8 cellular contexts compared by ENCODE assay signal in genomic region chr6:158642805-158643489, GRCh38. TPM values are rescaled to one million over a fixed set of nuclear protein-coding genes. Genes with fewer than 3 reads are reported as not detected.
A peak's percentile ranks its signal among the peaks of the same experiment; 100 is the strongest.
DNase-seq lines count a peak whose midpoint lies in the region; ATAC-seq and TF ChIP-seq lines count a peak whose summit lies in the region.

No MANE protein-coding gene starts in this region.

- no peak overlapping the region for H3K27ac Mint-ChIP-seq in Caco-2 (ENCODE audit: unreplicated experiment)

- TF ChIP-seq POLR2A in body of pancreas (IDR thresholded peaks at IDR 0.05) = no peak

- TF ChIP-seq CTCF in Caco-2 (IDR thresholded peaks at IDR 0.05; ENCODE audit: insufficient read depth in 1 of 2, low read depth in 1 of 2, low read length in 1 of 2, severe bottlenecking in 1 of 2, unreplicated experiment in 1 of 2) (no peak), Panc1 (IDR thresholded peaks at IDR 0.05) (no peak), neutrophil (IDR thresholded peaks at IDR 0.05) (no peak), body of pancreas (IDR thresholded peaks at IDR 0.05) (no peak)

- WGBS in ectodermal cell, 2 experiments = 88 to 90% methylated on average over 9 to 10 of the region's 11 CpGs
- 74 to 81% methylated on average over 11 of the region's 11 CpGs for WGBS in body of pancreas, 2 donors

- POLR2A ChIA-PET in Caco-2 (lab: Charles Lee) = interaction anchor here (1.9 kb wide), 1 partner anchor 32 kb away, joined by 6 read pairs; no protein-coding TSS in a partner anchor
- POLR2A ChIA-PET in Panc1 (lab: Charles Lee) = interaction anchor here (0.5 to 0.6 kb wide), 2 partner anchors 90 to 575 kb away, joined by 7 read pairs; no protein-coding TSS in a partner anchor

- H3K36me3 ChIP-seq in Caco-2 (ENCODE audit: control insufficient read depth, insufficient read depth, low read length) = no peaks in the 10 kb centered on the region
- H3K36me3 ChIP-seq in Panc1 (ENCODE audit: control insufficient read depth, insufficient read depth, low read length) = peaks cover 3% of the 10 kb centered on the region; the same call in 1 of the 2 replicates
- no peaks in the 10 kb centered on the region for H3K36me3 ChIP-seq in ectodermal cell (ENCODE audit: control insufficient read depth, insufficient read depth, low read length)
- peaks cover 40% of the 10 kb centered on the region for H3K36me3 ChIP-seq in neutrophil
- H3K36me3 ChIP-seq in H7 (replicated peaks; ENCODE audit: control insufficient read depth, insufficient read depth, low read length) = peaks cover 2% of the 10 kb centered on the region
- no peaks in the 10 kb centered on the region for H3K36me3 ChIP-seq in body of pancreas (replicated peaks in 1 of 2; ENCODE audit: insufficient read depth in 1 of 2, low read depth in 2 of 2)

- peak overlapping the region; percentile 38 for H3K4me3 Mint-ChIP-seq in Caco-2 (ENCODE audit: unreplicated experiment)

- DNase-seq in Caco-2 (no peak), Panc1 (ENCODE audit: low read depth, low spot score) (no peak), NCI-H128 (lab: John Stamatoyannopoulos, UW; ENCODE audit: unreplicated experiment) (no peak), H7 (no peak), body of pancreas (no peak), C1 segment of cervical spinal cord (lab: John Stamatoyannopoulos, UW) (no peak)

- H3K4me1 ChIP-seq in Caco-2 (peaks cover 19% of the 10 kb centered on the region), Panc1 (ENCODE audit: control insufficient read depth, insufficient read depth, low read length) (peaks cover 31% of the 10 kb centered on the region), ectodermal cell (ENCODE audit: control insufficient read depth, insufficient read depth, low read length) (peaks cover 15% of the 10 kb centered on the region), neutrophil (ENCODE audit: control insufficient read depth in 1 of 2, insufficient read depth in 1 of 2, low read depth in 1 of 2, low read length in 1 of 2) (peaks cover 49 to 53% of the 10 kb centered on the region in 2 experiments), body of pancreas (peaks cover 27% of the 10 kb centered on the region)

- H3K27me3 Mint-ChIP-seq in Caco-2 (ENCODE audit: insufficient read depth, unreplicated experiment) = no peaks in the 10 kb centered on the region

- H3K9me3 ChIP-seq in Caco-2 = no peaks in the 10 kb centered on the region
- H3K9me3 ChIP-seq in Panc1 (ENCODE audit: control insufficient read depth, insufficient read depth, low read depth, low read length) = no peaks in the 10 kb centered on the region
- H3K9me3 ChIP-seq in ectodermal cell (ENCODE audit: control insufficient read depth, low read length) = no peaks in the 10 kb centered on the region
- H3K9me3 ChIP-seq in neutrophil = no peaks in the 10 kb centered on the region
- H3K9me3 ChIP-seq in body of pancreas = no peaks in the 10 kb centered on the region

- peak overlapping the region; percentile 85 for H3K27ac ChIP-seq in Panc1 (ENCODE audit: low read length)
- H3K27ac ChIP-seq in ectodermal cell (ENCODE audit: insufficient read depth, low read depth, low read length, poor library complexity, severe bottlenecking) = no peak overlapping the region
- H3K27ac ChIP-seq in neutrophil = peak overlapping the region; percentile 90
- H3K27ac ChIP-seq in body of pancreas = peak overlapping the region in 1 of 4 donors; percentile 92

- no peaks in the 10 kb centered on the region for H3K9me3 Mint-ChIP-seq in Caco-2 (ENCODE audit: unreplicated experiment)

- ATAC-seq in Panc1 = no peak
- ATAC-seq in body of pancreas = no peak

- H3K4me3 ChIP-seq in Caco-2 (ENCODE audit: low read depth, low read length) = no peak overlapping the region
- peak overlapping the region; percentile 74 to 90 for H3K4me3 ChIP-seq in Panc1 (ENCODE audit: low read depth in 2 of 2, low read length in 2 of 2)
- H3K4me3 ChIP-seq in ectodermal cell (ENCODE audit: insufficient read depth, low read depth, low read length) = peak overlapping the region; percentile 97
- H3K4me3 ChIP-seq in neutrophil (ENCODE audit: low read depth in 1 of 2, low read length in 1 of 2) = peak overlapping the region; percentile 83 to 93
- H3K4me3 ChIP-seq in H7 (ENCODE audit: insufficient read depth, low read depth, low read length) = no peak overlapping the region
- H3K4me3 ChIP-seq in body of pancreas = no peak overlapping the region

- in situ Hi-C loops in Panc1 (cut with HindIII; ENCODE audit: low pct_unique_long_range_greater_than_20kb, low sequenced_read_pairs) = no loop called here

- CTCF ChIA-PET in Caco-2 (lab: Charles Lee) = no interaction called here
- CTCF ChIA-PET in Panc1 (lab: Charles Lee) = no interaction called here

- peaks cover 28% of the 10 kb centered on the region for H3K4me1 Mint-ChIP-seq in Caco-2 (ENCODE audit: low read depth, unreplicated experiment)

- intact Hi-C loops in Caco-2 (cut with micrococcal nuclease; ENCODE audit: unreplicated experiment) = no loop called here
- intact Hi-C loops in Panc1 (cut with micrococcal nuclease; ENCODE audit: unreplicated experiment) = no loop called here
- intact Hi-C loops in body of pancreas (cut with DNase I) = no loop called here

- TSS peak; percentile 44 for BruUV-seq in Caco-2 (replicated peaks; lab: Mats Ljungman, UMichigan)
- BruUV-seq in Panc1 (replicated peaks; lab: Mats Ljungman, UMichigan) = TSS peak; percentile 79

- H3K36me3 Mint-ChIP-seq in Caco-2 (ENCODE audit: insufficient read depth, unreplicated experiment) = peaks cover 46% of the 10 kb centered on the region

- H3K27me3 ChIP-seq in Caco-2 (replicated peaks; ENCODE audit: control insufficient read depth, insufficient read depth, low read length) (no peaks in the 10 kb centered on the region), Panc1 (ENCODE audit: control insufficient read depth, insufficient read depth, low read length) (no peaks in the 10 kb centered on the region), ectodermal cell (ENCODE audit: control insufficient read depth, insufficient read depth, low read length, poor library complexity, severe bottlenecking) (peaks cover 9% of the 10 kb centered on the region), neutrophil (no peaks in the 10 kb centered on the region), H7 (ENCODE audit: control insufficient read depth, insufficient read depth, low read length) (peaks cover 2% of the 10 kb centered on the region), body of pancreas (no peaks in the 10 kb centered on the region)

RNA-seq across cellular contexts. Expression of gene DYNLT1, which starts 1.6 kb away (rescaled TPM):
- total RNA-seq in Caco-2 (2022) (95.6 and 96.6 TPM in 2 replicates), Panc1 (2021; ENCODE audit: unreplicated experiment) (137 TPM), body of pancreas (10 to 100 TPM; 36.1 to 39.2 TPM)
- polyA plus RNA-seq in Panc1 (2012; ENCODE audit: insufficient read length) = 105 TPM
- 109 TPM for polyA plus RNA-seq in ectodermal cell (2013, experiment 1 of 4)
- polyA plus RNA-seq in ectodermal cell (2013, experiment 2 of 4) = 114 TPM
- polyA plus RNA-seq in ectodermal cell (2013, experiment 3 of 4) = 128 TPM
- 147 TPM for polyA plus RNA-seq in ectodermal cell (2013, experiment 4 of 4)
- 59.9 and 67.6 TPM in 2 replicates for total RNA-seq in H7 (2014; rRNA removed; shearing (Covaris generic))

RNA-seq across cellular contexts. Expression of gene SYTL3, which starts 6.9 kb away (rescaled TPM):
- total RNA-seq in Caco-2 (2022) (0.86 and 1.1 TPM in 2 replicates), Panc1 (2021; ENCODE audit: unreplicated experiment) (1.4 TPM), body of pancreas (1 to 10 TPM; 1.3 to 1.8 TPM)
- 0.64 TPM for polyA plus RNA-seq in Panc1 (2012; ENCODE audit: insufficient read length)
- 1.00 TPM for polyA plus RNA-seq in ectodermal cell (2013, experiment 1 of 4)
- 0.84 TPM for polyA plus RNA-seq in ectodermal cell (2013, experiment 2 of 4)
- polyA plus RNA-seq in ectodermal cell (2013, experiment 3 of 4) = 1.1 TPM
- polyA plus RNA-seq in ectodermal cell (2013, experiment 4 of 4) = 0.73 TPM
- 0.74 and 1.2 TPM in 2 replicates for total RNA-seq in H7 (2014; rRNA removed; shearing (Covaris generic))

Comparison
In these comparisons a context has a peak if more than half of its experiments do, and no peak if none do; other contexts are left out.
1. H3K4me3 ChIP-seq: peak in Panc1 (2 of 2), ectodermal cell (single experiment) and neutrophil (2 of 2); none in Caco-2 (single experiment), H7 (single experiment) and body of pancreas (0 of 2).